ENCODE assay signal across 1 cellular context in the genomic region with DNA sequence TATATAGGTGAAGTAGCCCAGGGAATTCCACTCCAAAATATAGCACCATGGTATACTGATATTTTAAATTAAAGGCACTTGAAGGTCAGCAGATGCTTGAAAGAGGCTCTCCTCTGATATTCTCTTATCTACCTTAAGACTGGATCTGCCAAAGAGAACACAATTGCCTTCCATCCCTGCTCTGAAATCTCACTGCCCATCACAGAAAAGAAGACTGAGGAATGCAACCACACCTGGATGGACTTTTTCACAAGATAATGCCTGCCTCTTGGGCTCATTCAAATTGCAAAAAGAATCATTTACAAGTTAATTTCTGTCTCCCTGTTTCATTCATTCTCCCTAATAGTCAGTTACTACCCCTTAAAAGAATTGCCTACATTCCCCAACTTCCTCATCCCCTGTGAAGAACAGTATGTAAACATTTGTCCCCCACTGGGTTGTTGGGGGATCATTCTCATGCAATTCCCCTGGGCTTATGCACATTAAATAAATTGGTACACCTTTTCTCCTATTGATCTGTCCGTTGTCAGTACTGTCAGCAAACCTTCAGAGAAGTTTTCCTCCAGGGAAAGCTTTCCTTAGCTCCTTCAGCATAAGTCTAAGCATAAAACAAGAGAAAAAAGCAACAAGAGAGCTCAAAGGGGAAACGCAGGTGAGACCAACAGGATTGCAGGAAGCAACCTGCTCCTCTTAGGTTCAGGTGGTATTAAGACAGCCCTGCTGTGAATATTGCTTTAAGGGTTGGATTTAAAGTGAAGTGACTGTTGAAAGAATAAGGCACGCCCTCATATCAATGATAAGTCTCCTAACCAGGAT.
TF ChIP-seq lines count a peak whose summit lies in the region.

No MANE protein-coding gene starts in this region.

TF ChIP-seq in WTC11, 78 proteins besides CTCF, POLR2A, EP300 and RAD21 (continued from another document):
- TF ChIP-seq, protein P1, sequence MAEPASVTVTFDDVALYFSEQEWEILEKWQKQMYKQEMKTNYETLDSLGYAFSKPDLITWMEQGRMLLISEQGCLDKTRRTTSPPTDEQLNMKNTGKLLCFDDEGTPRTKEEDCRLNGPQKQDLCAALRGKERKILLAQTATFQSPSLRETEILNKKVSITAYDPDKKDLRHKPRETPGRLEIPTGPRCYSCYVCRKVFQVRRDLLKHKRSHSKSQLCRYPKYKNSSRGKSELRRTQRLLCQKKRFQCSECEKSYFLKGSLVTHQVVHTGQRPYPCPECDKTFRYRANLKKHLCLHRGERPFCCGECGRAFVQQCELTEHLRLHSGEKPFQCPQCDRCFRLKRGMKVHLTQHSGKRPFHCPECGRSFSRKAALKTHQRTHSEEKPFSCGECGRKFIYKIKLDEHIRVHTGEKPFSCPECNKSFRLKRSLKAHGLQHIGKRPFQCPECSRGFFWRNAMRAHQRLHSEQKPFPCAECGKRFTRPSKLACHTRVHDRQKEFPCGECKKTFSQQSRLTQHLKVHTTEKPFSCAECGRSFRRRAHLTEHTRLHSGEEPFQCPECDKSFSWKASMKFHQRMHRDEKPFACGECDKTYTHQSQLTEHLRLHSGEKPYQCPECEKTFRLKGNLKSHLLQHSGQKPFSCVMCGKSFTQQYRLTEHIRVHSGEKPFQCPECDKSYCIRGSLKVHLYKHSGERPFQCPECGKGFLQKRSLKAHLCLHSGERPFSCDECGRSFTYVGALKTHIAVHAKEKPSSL (CRISPR knock-in tag; conservative IDR thresholded peaks at IDR 0.05) = peak; percentile 20; the same call in 1 of the 2 replicates
- peak; percentile 78; the same call in 1 of the 2 replicates for TF ChIP-seq TEAD1 (CRISPR knock-in tag; IDR thresholded peaks at IDR 0.05)
- peak; percentile 73; the same call in 1 of the 2 replicates for TF ChIP-seq ZNF423 (CRISPR knock-in tag; IDR thresholded peaks at IDR 0.05)
- TF ChIP-seq GRHL2 (CRISPR knock-in tag; IDR thresholded peaks at IDR 0.05; ENCODE audit: insufficient replicate concordance, severe bottlenecking) = no peak
- peak; percentile 68 for TF ChIP-seq SP1 (CRISPR knock-in tag; conservative IDR thresholded peaks at IDR 0.05)
- no peak for TF ChIP-seq ZMAT4 (CRISPR knock-in tag; IDR thresholded peaks at IDR 0.05)
- TF ChIP-seq CREM (CRISPR knock-in tag; IDR thresholded peaks at IDR 0.05) = peak; percentile 50; the same call in 1 of the 2 replicates
- TF ChIP-seq, protein P2, sequence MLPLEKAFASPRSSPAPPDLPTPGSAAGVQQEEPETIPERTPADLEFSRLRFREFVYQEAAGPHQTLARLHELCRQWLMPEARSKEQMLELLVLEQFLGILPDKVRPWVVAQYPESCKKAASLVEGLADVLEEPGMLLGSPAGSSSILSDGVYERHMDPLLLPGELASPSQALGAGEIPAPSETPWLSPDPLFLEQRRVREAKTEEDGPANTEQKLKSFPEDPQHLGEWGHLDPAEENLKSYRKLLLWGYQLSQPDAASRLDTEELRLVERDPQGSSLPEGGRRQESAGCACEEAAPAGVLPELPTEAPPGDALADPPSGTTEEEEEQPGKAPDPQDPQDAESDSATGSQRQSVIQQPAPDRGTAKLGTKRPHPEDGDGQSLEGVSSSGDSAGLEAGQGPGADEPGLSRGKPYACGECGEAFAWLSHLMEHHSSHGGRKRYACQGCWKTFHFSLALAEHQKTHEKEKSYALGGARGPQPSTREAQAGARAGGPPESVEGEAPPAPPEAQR (CRISPR knock-in tag; IDR thresholded peaks at IDR 0.05) = no peak
- 0 out of 2 replicates have a peak, but pooled peaks have one; percentile 35 for TF ChIP-seq ZBTB43 (CRISPR knock-in tag; IDR thresholded peaks at IDR 0.05)
- TF ChIP-seq TEAD4 (CRISPR knock-in tag; IDR thresholded peaks at IDR 0.05) = peak; percentile 43; the same call in 1 of the 2 replicates
- TF ChIP-seq, protein P3, sequence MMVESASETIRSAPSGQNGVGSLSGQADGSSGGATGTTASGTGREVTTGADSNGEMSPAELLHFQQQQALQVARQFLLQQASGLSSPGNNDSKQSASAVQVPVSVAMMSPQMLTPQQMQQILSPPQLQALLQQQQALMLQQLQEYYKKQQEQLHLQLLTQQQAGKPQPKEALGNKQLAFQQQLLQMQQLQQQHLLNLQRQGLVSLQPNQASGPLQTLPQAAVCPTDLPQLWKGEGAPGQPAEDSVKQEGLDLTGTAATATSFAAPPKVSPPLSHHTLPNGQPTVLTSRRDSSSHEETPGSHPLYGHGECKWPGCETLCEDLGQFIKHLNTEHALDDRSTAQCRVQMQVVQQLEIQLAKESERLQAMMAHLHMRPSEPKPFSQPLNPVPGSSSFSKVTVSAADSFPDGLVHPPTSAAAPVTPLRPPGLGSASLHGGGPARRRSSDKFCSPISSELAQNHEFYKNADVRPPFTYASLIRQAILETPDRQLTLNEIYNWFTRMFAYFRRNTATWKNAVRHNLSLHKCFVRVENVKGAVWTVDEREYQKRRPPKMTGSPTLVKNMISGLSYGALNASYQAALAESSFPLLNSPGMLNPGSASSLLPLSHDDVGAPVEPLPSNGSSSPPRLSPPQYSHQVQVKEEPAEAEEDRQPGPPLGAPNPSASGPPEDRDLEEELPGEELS (CRISPR knock-in tag; IDR thresholded peaks at IDR 0.05) = peak; percentile 91; the same call in 1 of the 2 replicates
- TF ChIP-seq ERG (CRISPR knock-in tag; IDR thresholded peaks at IDR 0.05) = peak; percentile 44; the same call in 1 of the 2 replicates
- TF ChIP-seq FOXJ3 (CRISPR knock-in tag; IDR thresholded peaks at IDR 0.05; ENCODE audit: borderline replicate concordance) = no peak; the same call in 1 of the 2 replicates
- no peak for TF ChIP-seq NR1H2 (CRISPR knock-in tag; IDR thresholded peaks at IDR 0.05)
- TF ChIP-seq ETV6 (CRISPR knock-in tag; IDR thresholded peaks at IDR 0.05) = 0 out of 2 replicates have a peak, but pooled peaks have one; percentile 34
